18 cellular contexts compared by ENCODE assay signal in the genomic region with DNA sequence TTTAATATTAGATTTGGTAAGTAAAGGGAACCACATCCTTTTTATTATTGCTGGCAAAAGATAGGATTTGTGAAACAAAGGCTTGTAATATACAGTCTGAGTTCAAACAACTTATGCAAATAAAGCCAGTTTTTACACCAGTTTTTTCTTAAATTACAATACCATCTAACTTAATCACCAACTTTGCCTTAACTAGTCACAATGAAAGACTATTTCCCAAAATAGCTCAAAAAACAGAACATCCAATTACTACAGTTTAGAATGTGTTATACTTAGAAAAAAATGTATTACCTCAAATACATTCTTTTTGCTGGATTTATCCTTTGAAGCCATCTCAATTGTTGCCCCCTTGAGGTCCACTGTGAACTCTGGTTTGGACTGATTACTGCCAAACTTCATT.
DNase-seq lines count a peak whose midpoint lies in the region; ATAC-seq, FAIRE-seq and TF ChIP-seq lines count a peak whose summit lies in the region.
"Had no signal": no experiment of that assay in that cellular context is flagged by ENCODE, and none has a peak within 500 bp of the region (broad histone marks: within the 10 kb centered on the region; RNA-seq: fewer than 3 reads in every experiment).

No MANE protein-coding gene starts in this region.

- no peaks in the 10 kb centered on the region for H3K27me3 Mint-ChIP-seq in astrocyte (ENCODE audit: low read depth, unreplicated experiment)

- H3K27ac ChIP-seq in astrocyte (ENCODE audit: low read depth, low read length) (no peak overlapping the region), thoracic aorta (peak overlapping the region; percentile 43 to 65)
- H3K27ac ChIP-seq: BLaER1 treated with 17β-estradiol and CSF1 and Interleukin-3, amounts not matched to agents 10 nM and 100 nM had no signal

- no peak for TF ChIP-seq CTCF in astrocyte (IDR thresholded peaks at IDR 0.05; ENCODE audit: insufficient read depth, low read depth, low read length)
- no peak for TF ChIP-seq CTCF in thoracic aorta (IDR thresholded peaks at IDR 0.05)

- no peak for TF ChIP-seq POLR2A in GM18505 (IDR thresholded peaks at IDR 0.05; ENCODE audit: borderline replicate concordance, extremely low read depth, insufficient read depth, insufficient read length)

- peaks cover 2% of the 10 kb centered on the region for H3K36me3 Mint-ChIP-seq in astrocyte (ENCODE audit: low read depth, unreplicated experiment)
- H3K36me3 Mint-ChIP-seq in activated naive CD4-positive, alpha-beta T cell treated with anti-CD3 and anti-CD28 coated beads, Interleukin-2, amount 50 U/mL, for 72 hours = no peaks in the 10 kb centered on the region

- H3K79me2 ChIP-seq in astrocyte (ENCODE audit: insufficient read depth, low read length) = no peaks in the 10 kb centered on the region

- no peaks in the 10 kb centered on the region for H3K36me3 ChIP-seq in astrocyte (ENCODE audit: insufficient read depth, low read length)
- H3K36me3 ChIP-seq in thoracic aorta = no peaks in the 10 kb centered on the region
- H3K36me3 ChIP-seq: HAP-1 had no signal

- no peak overlapping the region for H3K4me2 ChIP-seq in astrocyte (ENCODE audit: low read length)
- H3K4me2 ChIP-seq: BLaER1 treated with 17β-estradiol and CSF1 and Interleukin-3, amounts not matched to agents 10 nM and 100 nM had no signal

- no peaks in the 10 kb centered on the region for H3K27me3 ChIP-seq in astrocyte (ENCODE audit: insufficient read depth, low read length)
- no peaks in the 10 kb centered on the region for H3K27me3 ChIP-seq in thoracic aorta (replicated peaks; ENCODE audit: insufficient read depth)
- H3K27me3 ChIP-seq: BLaER1 treated with 17β-estradiol and CSF1 and Interleukin-3, amounts not matched to agents 10 nM and 100 nM had no signal

- no peak for ATAC-seq in thoracic aorta (ENCODE audit: insufficient number of reproducible peaks, low FRiP score, low read depth)
- no peak for ATAC-seq in GM19455 (IDR thresholded peaks at IDR 0.05; ENCODE audit: unreplicated experiment)
- ATAC-seq in activated naive CD4-positive, alpha-beta T cell treated with anti-CD3 and anti-CD28 coated beads, Interleukin-2, amount 50 U/mL, for 72 hours = no peak
- no peak for ATAC-seq in GM18505 (IDR thresholded peaks at IDR 0.05; ENCODE audit: unreplicated experiment)
- ATAC-seq: PC-3, SK-N-SH treated with all-trans-retinoic acid at 6 μM for 48 hours had no signal

- FAIRE-seq in astrocyte (lab: Jason Lieb, UNC) = peak; percentile 23

- no peak overlapping the region for H3K9ac ChIP-seq in astrocyte (ENCODE audit: low read length)
- H3K9ac ChIP-seq: BLaER1 treated with 17β-estradiol and CSF1 and Interleukin-3, amounts not matched to agents 10 nM and 100 nM had no signal

- DNase-seq in EH (ENCODE audit: low read depth) (peak; percentile 62), astrocyte (ENCODE audit: low read depth) (peak; percentile 39), myocyte (ENCODE audit: low read depth) (peak; percentile 20), thoracic aorta (ENCODE audit: low spot score) (no peak)
- DNase-seq in activated naive CD4-positive, alpha-beta T cell treated with anti-CD3 and anti-CD28 coated beads, Interleukin-2, amount 50 U/mL, for 72 hours (ENCODE audit: low spot score in 2 of 2) = no peak
- DNase-seq: DMS79, KBM-7, NCI-H1105 treated with DMSO at 0.1 percent for 48 hours, NCI-H1694, NCI-H226, PC-3, RPMI8226, SHP77 treated with DMSO at 0.1 percent for 48 hours had no signal

- H3K4me3 ChIP-seq in astrocyte (ENCODE audit: insufficient read depth, low read depth, low read length) (no peak overlapping the region), thoracic aorta (no peak overlapping the region)
- H3K4me3 ChIP-seq: BLaER1 treated with 17β-estradiol and CSF1 and Interleukin-3, amounts not matched to agents 10 nM and 100 nM; HAP-1 had no signal

- no peak overlapping the region for H3K27ac Mint-ChIP-seq in astrocyte (ENCODE audit: unreplicated experiment)
- no peak overlapping the region for H3K27ac Mint-ChIP-seq in activated naive CD4-positive, alpha-beta T cell treated with anti-CD3 and anti-CD28 coated beads, Interleukin-2, amount 50 U/mL, for 72 hours

- no peaks in the 10 kb centered on the region for H4K20me1 ChIP-seq in astrocyte (ENCODE audit: insufficient read depth, low read length)

- H3K4me1 Mint-ChIP-seq in astrocyte (ENCODE audit: low read depth, unreplicated experiment) = peaks cover 26% of the 10 kb centered on the region

- no peak overlapping the region for H3K4me3 Mint-ChIP-seq in astrocyte (ENCODE audit: unreplicated experiment)

- no peaks in the 10 kb centered on the region for H3K9me3 ChIP-seq in astrocyte (ENCODE audit: insufficient read depth, low read depth, low read length)
- no peaks in the 10 kb centered on the region for H3K9me3 ChIP-seq in thoracic aorta
- H3K9me3 ChIP-seq: BLaER1 treated with 17β-estradiol and CSF1 and Interleukin-3, amounts not matched to agents 10 nM and 100 nM; HAP-1 had no signal

- H3K9me3 Mint-ChIP-seq in astrocyte (ENCODE audit: unreplicated experiment) = no peaks in the 10 kb centered on the region
- H3K9me3 Mint-ChIP-seq in activated naive CD4-positive, alpha-beta T cell treated with anti-CD3 and anti-CD28 coated beads, Interleukin-2, amount 50 U/mL, for 72 hours = no peaks in the 10 kb centered on the region

- H3K4me1 ChIP-seq in astrocyte (ENCODE audit: insufficient read depth, low read length) (peaks cover 14% of the 10 kb centered on the region), thoracic aorta (ENCODE audit: control insufficient read depth in 1 of 2, low read depth in 2 of 2) (peaks cover 25 to 34% of the 10 kb centered on the region in 2 donors)
- H3K4me1 ChIP-seq: BLaER1 treated with 17β-estradiol and CSF1 and Interleukin-3, amounts not matched to agents 10 nM and 100 nM; HAP-1 had no signal

- no peak overlapping the region for H2AFZ ChIP-seq in astrocyte (ENCODE audit: low read depth, low read length)

Comparison
In these comparisons a context has a peak if more than half of its experiments do, and no peak if none do; other contexts are left out.
1. DNase-seq: peak in EH (single experiment), astrocyte (single experiment) and myocyte (single experiment); none in thoracic aorta (single experiment) and activated naive CD4-positive, alpha-beta T cell treated with anti-CD3 and anti-CD28 coated beads, Interleukin-2, amount 50 U/mL, for 72 hours (0 of 2).